Comparison of ENCODE assay signal across 11 cellular contexts in genomic region chr1:245051349-245052221, GRCh38.
DNase-seq lines count a peak whose midpoint lies in the region; ATAC-seq and TF ChIP-seq lines count a peak whose summit lies in the region.
"Had no signal": no experiment of that assay in that cellular context is flagged by ENCODE, and none has a peak within 500 bp of the region (broad histone marks: within the 10 kb centered on the region; RNA-seq: fewer than 3 reads in every experiment).

No MANE protein-coding gene starts in this region.

- H3K27ac ChIP-seq in naive thymus-derived CD4-positive, alpha-beta T cell (ENCODE audit: low read depth, low read length) = no peak overlapping the region
- H3K27ac ChIP-seq: GM23248 had no signal

- no peaks in the 10 kb centered on the region for H3K9me3 ChIP-seq in naive thymus-derived CD4-positive, alpha-beta T cell (ENCODE audit: control insufficient read depth in 2 of 3, low read length in 3 of 3)

- BruUV-seq in Calu3 (replicated peaks; lab: Mats Ljungman, UMichigan) = no TSS peak

- CTCF ChIA-PET in Calu3 (lab: Charles Lee) = interaction anchor here (0.6 to 1.4 kb wide), 2 partner anchors 9 to 52 kb away, joined by 3 to 6 read pairs; no protein-coding TSS in a partner anchor
- CTCF ChIA-PET in naive thymus-derived CD4-positive, alpha-beta T cell (lab: Charles Lee) = interaction anchor here (0.6 to 1.9 kb wide), 4 partner anchors 9 to 973 kb away, joined by 3 to 9 read pairs (median 4); no protein-coding TSS in a partner anchor
- CTCF ChIA-PET in GM10248 (lab: Yijun Ruan, JAX) = interaction anchor here (1.1 to 7.0 kb wide), 5 partner anchors 9 to 250 kb away, joined by 3 to 58 read pairs (median 5); no protein-coding TSS in a partner anchor

- H3K27me3 Mint-ChIP-seq in Calu3 (ENCODE audit: unreplicated experiment) (peaks cover 23% of the 10 kb centered on the region), osteocyte (ENCODE audit: unreplicated experiment) (no peaks in the 10 kb centered on the region)
- H3K27me3 Mint-ChIP-seq in naive thymus-derived CD4-positive, alpha-beta T cell = peaks cover 8 to 30% (median 10%) of the 10 kb centered on the region in 5 donors

- H3K4me3 Mint-ChIP-seq in Calu3 (ENCODE audit: low read depth, unreplicated experiment) = no peak overlapping the region
- peak overlapping the region; percentile 35 to 79 (median 61) for H3K4me3 Mint-ChIP-seq in naive thymus-derived CD4-positive, alpha-beta T cell
- H3K4me3 Mint-ChIP-seq in osteocyte (ENCODE audit: unreplicated experiment) = no peak overlapping the region

- H3K9me3 Mint-ChIP-seq in Calu3 (ENCODE audit: low read depth, unreplicated experiment) (peaks cover 2% of the 10 kb centered on the region), osteocyte (ENCODE audit: unreplicated experiment) (no peaks in the 10 kb centered on the region)
- no peaks in the 10 kb centered on the region for H3K9me3 Mint-ChIP-seq in naive thymus-derived CD4-positive, alpha-beta T cell

- H3K27ac Mint-ChIP-seq in Calu3 (ENCODE audit: unreplicated experiment) (no peak overlapping the region), osteocyte (ENCODE audit: unreplicated experiment) (no peak overlapping the region)
- peak overlapping the region in 5 of 9 donors; percentile 7 to 73 (median 21) for H3K27ac Mint-ChIP-seq in naive thymus-derived CD4-positive, alpha-beta T cell

- H3K4me3 ChIP-seq in epithelial cell of esophagus (ENCODE audit: low read length) = no peak overlapping the region
- no peak overlapping the region for H3K4me3 ChIP-seq in naive thymus-derived CD4-positive, alpha-beta T cell (ENCODE audit: low read length)
- H3K4me3 ChIP-seq: GM23248 had no signal

- POLR2A ChIA-PET in naive thymus-derived CD4-positive, alpha-beta T cell (lab: Charles Lee) = interaction anchor here (0.9 to 1.5 kb wide), 3 partner anchors 80 to 216 kb away, joined by 3 to 9 read pairs (median 4); partner anchors contain the start of gene COX20
- POLR2A ChIA-PET in GM10248 (lab: Yijun Ruan, JAX) = no interaction called here

- H3K36me3 Mint-ChIP-seq in Calu3 (ENCODE audit: insufficient read depth, unreplicated experiment) (no peaks in the 10 kb centered on the region), osteocyte (ENCODE audit: unreplicated experiment) (no peaks in the 10 kb centered on the region)
- H3K36me3 Mint-ChIP-seq in naive thymus-derived CD4-positive, alpha-beta T cell = peaks cover 0 to 11% (median 5%) of the 10 kb centered on the region in 5 donors

- peak; percentile 70 for ATAC-seq in naive thymus-derived CD4-positive, alpha-beta T cell
- ATAC-seq in HG02973 (IDR thresholded peaks at IDR 0.05; ENCODE audit: unreplicated experiment) = no peak

- TF ChIP-seq CTCF in Calu3 (IDR thresholded peaks at IDR 0.05; ENCODE audit: unreplicated experiment) (no peak), epithelial cell of esophagus (IDR thresholded peaks at IDR 0.05; ENCODE audit: insufficient read depth, low read depth, low read length, missing control alignments) (no peak), GM10248 (IDR thresholded peaks at IDR 0.05; ENCODE audit: control extremely low read depth, extremely low read depth, low read depth, missing control alignments) (no peak), osteocyte (IDR thresholded peaks at IDR 0.05) (no peak)

- DNase-seq in Calu3 = peak; percentile 30
- peak; percentile 99 for DNase-seq in SKM-1 (lab: John Stamatoyannopoulos, UW; ENCODE audit: unreplicated experiment)
- peak; percentile 23 for DNase-seq in epithelial cell of esophagus (ENCODE audit: low read depth)
- DNase-seq in naive thymus-derived CD4-positive, alpha-beta T cell = no peak
- no peak for DNase-seq in GM10248 (ENCODE audit: extremely low spot score)
- DNase-seq in central memory CD4-positive, alpha-beta T cell = no peak
- no peak for DNase-seq in osteocyte (ENCODE audit: extremely low spot score, unreplicated experiment)
- DNase-seq: GM23248, NCI-H1417 treated with DMSO at 0.1 percent for 48 hours, occipital lobe had no signal

- H3K4me1 Mint-ChIP-seq in Calu3 (ENCODE audit: low read depth, unreplicated experiment) (peaks cover 10% of the 10 kb centered on the region), osteocyte (ENCODE audit: unreplicated experiment) (peaks cover under 1% of the 10 kb centered on the region)
- H3K4me1 Mint-ChIP-seq in naive thymus-derived CD4-positive, alpha-beta T cell = peaks cover 12 to 23% (median 15%) of the 10 kb centered on the region in 7 donors

- peaks cover 0 to 10% of the 10 kb centered on the region in 2 donors for H3K4me1 ChIP-seq in naive thymus-derived CD4-positive, alpha-beta T cell (ENCODE audit: control insufficient read depth in 2 of 2, insufficient read depth in 2 of 2, low read length in 2 of 2)

- H3K27me3 ChIP-seq in naive thymus-derived CD4-positive, alpha-beta T cell (ENCODE audit: control insufficient read depth in 2 of 2, insufficient read depth in 2 of 2, low read length in 2 of 2) = no peaks in the 10 kb centered on the region

- H3K36me3 ChIP-seq in naive thymus-derived CD4-positive, alpha-beta T cell (ENCODE audit: control insufficient read depth in 2 of 3, insufficient read depth in 3 of 3, low read length in 3 of 3) = no peaks in the 10 kb centered on the region

- intact Hi-C loops in Calu3 (cut with micrococcal nuclease; ENCODE audit: unreplicated experiment) = no loop called here
- intact Hi-C loops in naive thymus-derived CD4-positive, alpha-beta T cell (cut with micrococcal nuclease) = no loop called here

Comparison
In these comparisons a context has a peak if more than half of its experiments do, and no peak if none do; other contexts are left out.
1. DNase-seq: peak in Calu3 (single experiment), SKM-1 (single experiment) and epithelial cell of esophagus (single experiment); none in naive thymus-derived CD4-positive, alpha-beta T cell (0 of 9), GM10248 (single experiment), central memory CD4-positive, alpha-beta T cell (single experiment) and osteocyte (single experiment).
2. H3K27ac Mint-ChIP-seq: peak in naive thymus-derived CD4-positive, alpha-beta T cell (5 of 9); none in Calu3 (single experiment) and osteocyte (single experiment).
3. H3K4me3 Mint-ChIP-seq: peak in naive thymus-derived CD4-positive, alpha-beta T cell (10 of 10); none in Calu3 (single experiment) and osteocyte (single experiment).